Comparison of ENCODE assay signal across 15 cellular contexts in the genomic region with DNA sequence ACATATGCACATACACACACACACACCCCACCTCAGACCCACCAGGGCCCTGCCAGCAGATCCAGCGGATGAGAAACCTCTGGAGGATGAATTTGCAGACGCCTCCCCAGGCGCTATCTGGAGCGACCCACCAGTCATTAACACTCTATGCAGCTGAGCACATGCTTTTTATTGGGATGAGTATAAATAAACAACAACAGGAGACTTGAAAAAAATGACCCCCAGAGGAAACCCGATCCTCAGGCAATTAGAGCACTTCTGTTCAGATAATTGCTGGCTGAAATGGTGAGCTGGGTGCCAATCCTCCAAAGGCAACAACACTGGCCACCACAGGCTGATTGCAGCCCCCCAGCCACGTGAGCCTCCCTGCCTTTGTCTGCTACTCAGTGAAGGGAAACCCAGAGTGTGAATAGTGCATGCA.
"Had no signal": no experiment of that assay in that cellular context is flagged by ENCODE, and none has a peak within 500 bp of the region (broad histone marks: within the 10 kb centered on the region; RNA-seq: fewer than 3 reads in every experiment).

No MANE protein-coding gene starts in this region.

- ATAC-seq: gastrocnemius medialis, heart left ventricle had no signal

- DNase-seq: activated CD4-positive, alpha-beta memory T cell treated with anti-CD3 and anti-CD28 coated beads for 36 hours; activated gamma-delta T cell treated with Interleukin-2 at 50 U/mL for 16 hours; activated T-cell treated with anti-CD3 and anti-CD28 coated beads for 4 hours; effector CD4-positive, alpha-beta T cell; gastrocnemius medialis; heart left ventricle; left ventricle myocardium inferior; mammary epithelial cell; midbrain; nephron progenitor cell; nucleus accumbens; stimulated activated CD8-positive, alpha-beta memory T cell treated with anti-CD3 and anti-CD28 coated beads, Interleukin-4, amount 100 ng/mL, for 48 hours; stimulated activated naive CD4-positive, alpha-beta T cell treated with Interleukin-2 at 50 U/mL for 16 hours; thyroid gland; WERI-Rb-1 had no signal
